20 cellular contexts compared by ENCODE assay signal in genomic region chr15:56351957-56352506, GRCh38. TPM values are rescaled to one million over a fixed set of nuclear protein-coding genes. Genes with fewer than 3 reads are reported as not detected.
A peak's percentile ranks its signal among the peaks of the same experiment; 100 is the strongest.
DNase-seq lines count a peak whose midpoint lies in the region; ATAC-seq and TF ChIP-seq lines count a peak whose summit lies in the region.
"Had no signal": no experiment of that assay in that cellular context is flagged by ENCODE, and none has a peak within 500 bp of the region (broad histone marks: within the 10 kb centered on the region; RNA-seq: fewer than 3 reads in every experiment).

No MANE protein-coding gene starts in this region.

- H3K27me3 ChIP-seq in HUES48 (ENCODE audit: control insufficient read depth, insufficient read depth, low read length): no peaks in the 10 kb centered on the region
- H3K27me3 ChIP-seq in iPS-18a (ENCODE audit: control insufficient read depth, insufficient read depth, low read length): no peaks in the 10 kb centered on the region
- no peaks in the 10 kb centered on the region for H3K27me3 ChIP-seq in neuronal stem cell (ENCODE audit: control insufficient read depth in 3 of 3, insufficient read depth in 3 of 3, low read depth in 1 of 3, low read length in 3 of 3)
- no peaks in the 10 kb centered on the region for H3K27me3 ChIP-seq in Peyer's patch

- no peak for ATAC-seq in HG02884 (IDR thresholded peaks at IDR 0.05; ENCODE audit: unreplicated experiment)
- ATAC-seq: A549, HCT116, HepG2 had no signal

- no peak overlapping the region for H3K4me2 ChIP-seq in neuronal stem cell (ENCODE audit: insufficient read depth, low read length, poor library complexity, severe bottlenecking)
- H3K4me2 ChIP-seq: A549 had no signal

- peak overlapping the region; percentile 48 for H2AFZ ChIP-seq in neuronal stem cell (ENCODE audit: low read length)
- H2AFZ ChIP-seq: GM23338 had no signal

- H3K4me1 ChIP-seq in HUES48 (ENCODE audit: control insufficient read depth, insufficient read depth, low read length) (peaks cover 15% of the 10 kb centered on the region), iPS-18a (ENCODE audit: control insufficient read depth, low read depth, low read length) (peaks cover 13% of the 10 kb centered on the region), neuronal stem cell (ENCODE audit: control insufficient read depth in 2 of 2, insufficient read depth in 1 of 2, low read depth in 1 of 2, low read length in 2 of 2) (peaks cover 0 to 12% of the 10 kb centered on the region in 2 donors), Peyer's patch (no peaks in the 10 kb centered on the region)
- H3K4me1 ChIP-seq: A549 had no signal

- H3K36me3 ChIP-seq in HUES48 (ENCODE audit: control insufficient read depth, insufficient read depth, low read length) (no peaks in the 10 kb centered on the region), iPS-18a (ENCODE audit: control insufficient read depth, low read depth, low read length) (no peaks in the 10 kb centered on the region), neuronal stem cell (replicated peaks in 1 of 2; ENCODE audit: control insufficient read depth in 2 of 2, insufficient read depth in 2 of 2, low read length in 2 of 2) (no peaks in the 10 kb centered on the region), Peyer's patch (no peaks in the 10 kb centered on the region)

- H2BK5ac ChIP-seq in neuronal stem cell (ENCODE audit: low read length): no peak overlapping the region

- H2BK120ac ChIP-seq in neuronal stem cell (ENCODE audit: low read depth, low read length): no peak overlapping the region

- DNase-seq in astrocyte of the hippocampus (ENCODE audit: low read depth, low spot score): peak; percentile 17
- DNase-seq in neuronal stem cell (ENCODE audit: low spot score): no peak
- DNase-seq in Peyer's patch: no peak
- DNase-seq in NCI-H748 (lab: John Stamatoyannopoulos, UW; ENCODE audit: unreplicated experiment): no peak
- no peak for DNase-seq in T1000 (lab: John Stamatoyannopoulos, UW)
- DNase-seq: AML-193; CD4-positive, alpha-beta T cell; DMS153; DMS79; GDM1; HFFc6 had no signal

- no peak overlapping the region for H3K14ac ChIP-seq in neuronal stem cell (ENCODE audit: low read length)

- H4K8ac ChIP-seq in neuronal stem cell (ENCODE audit: low read depth, low read length): no peak overlapping the region

- H2AK5ac ChIP-seq in neuronal stem cell (ENCODE audit: low read depth, low read length): no peak overlapping the region

- no peak for TF ChIP-seq CTCF in Peyer's patch (IDR thresholded peaks at IDR 0.05)

- no peak overlapping the region for H2BK12ac ChIP-seq in neuronal stem cell (ENCODE audit: low read length)

- H3K18ac ChIP-seq in neuronal stem cell (ENCODE audit: low read length): no peak overlapping the region

- no peak for TF ChIP-seq POLR2A in Peyer's patch (IDR thresholded peaks at IDR 0.05)

- no peak overlapping the region for H3K4me3 ChIP-seq in HUES48 (ENCODE audit: low read depth, low read length)
- H3K4me3 ChIP-seq in iPS-18a (ENCODE audit: low read length): peak overlapping the region; percentile 7
- no peak overlapping the region for H3K4me3 ChIP-seq in neuronal stem cell (ENCODE audit: low read length in 2 of 2)
- no peak overlapping the region for H3K4me3 ChIP-seq in Peyer's patch
- H3K4me3 ChIP-seq: A549, GM23338 had no signal

- H3K27ac ChIP-seq in HUES48 (ENCODE audit: low read depth, low read length) (peak overlapping the region; percentile 54), iPS-18a (ENCODE audit: low read length) (no peak overlapping the region), neuronal stem cell (replicated peaks; ENCODE audit: low read length) (no peak overlapping the region), Peyer's patch (no peak overlapping the region)
- H3K27ac ChIP-seq: 22Rv1, A549, C4-2B had no signal

- WGBS in neuronal stem cell (ENCODE audit: extremely low coverage in 2 of 2, insufficient read length in 2 of 2, insufficient replicate concordance in 1 of 2), 2 donors: no CpG with 5 or more reads among the region's 12 CpGs

- no peak overlapping the region for H3K23ac ChIP-seq in neuronal stem cell (ENCODE audit: low read depth, low read length, poor library complexity)

- no peak overlapping the region for H2BK15ac ChIP-seq in neuronal stem cell (ENCODE audit: low read length)

- H3K79me1 ChIP-seq in neuronal stem cell (ENCODE audit: low read depth, low read length): no peaks in the 10 kb centered on the region

- H4K91ac ChIP-seq in neuronal stem cell (ENCODE audit: low read depth, low read length, poor library complexity): no peak overlapping the region

- H3K9me3 ChIP-seq in HUES48 (ENCODE audit: control insufficient read depth, insufficient read depth, low read length): no peaks in the 10 kb centered on the region
- no peaks in the 10 kb centered on the region for H3K9me3 ChIP-seq in iPS-18a (ENCODE audit: control insufficient read depth, low read depth, low read length)
- H3K9me3 ChIP-seq in neuronal stem cell (replicated peaks in 1 of 2; ENCODE audit: control insufficient read depth in 2 of 2, insufficient read depth in 1 of 2, low read depth in 1 of 2, low read length in 2 of 2): no peaks in the 10 kb centered on the region
- H3K9me3 ChIP-seq in Peyer's patch: no peaks in the 10 kb centered on the region
- H3K9me3 ChIP-seq: A549 had no signal

- H3K9ac ChIP-seq in HUES48 (ENCODE audit: low read depth, low read length) (no peak overlapping the region), iPS-18a (ENCODE audit: low read length) (no peak overlapping the region), neuronal stem cell (ENCODE audit: low read depth, low read length, poor library complexity) (no peak overlapping the region)

- H3K4ac ChIP-seq in neuronal stem cell (ENCODE audit: low read length): no peak overlapping the region

RNA-seq across cellular contexts. Expression of gene TEX9, which starts 13.2 kb away (rescaled TPM):
- 7.8 TPM for polyA plus RNA-seq in neuronal stem cell (2013, experiment 1 of 2)
- polyA plus RNA-seq in neuronal stem cell (2013, experiment 2 of 2): 7.0 TPM
- total RNA-seq in Peyer's patch: 10 to 100 TPM; 18.3 to 27.5 (median 24.3) TPM
